ENCODE assay signal across 1 cellular context in the genomic region with DNA sequence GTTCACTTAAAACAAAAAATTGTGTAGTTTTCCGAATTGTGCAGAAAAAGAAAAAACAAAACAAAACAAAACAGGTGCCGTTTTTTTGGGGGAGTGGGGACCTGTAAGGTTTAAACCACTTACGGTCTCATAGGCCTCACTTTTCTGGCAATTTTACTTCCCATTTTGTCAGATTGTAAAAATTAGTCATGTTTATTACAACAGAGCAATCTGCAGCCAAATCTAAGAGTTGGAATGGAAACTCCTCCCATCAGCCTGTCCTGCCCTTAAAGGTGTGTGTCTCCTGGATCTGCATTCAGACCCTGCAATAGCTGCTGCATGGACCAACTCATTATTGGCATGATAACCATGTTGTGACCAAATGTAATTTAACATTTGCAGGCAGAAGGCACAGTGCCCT.
TF ChIP-seq lines count a peak whose summit lies in the region.

No MANE protein-coding gene starts in this region.

TF ChIP-seq in HepG2, 621 proteins besides CTCF, POLR2A, EP300 and RAD21 (continued from another document):
- TF ChIP-seq, protein P1, sequence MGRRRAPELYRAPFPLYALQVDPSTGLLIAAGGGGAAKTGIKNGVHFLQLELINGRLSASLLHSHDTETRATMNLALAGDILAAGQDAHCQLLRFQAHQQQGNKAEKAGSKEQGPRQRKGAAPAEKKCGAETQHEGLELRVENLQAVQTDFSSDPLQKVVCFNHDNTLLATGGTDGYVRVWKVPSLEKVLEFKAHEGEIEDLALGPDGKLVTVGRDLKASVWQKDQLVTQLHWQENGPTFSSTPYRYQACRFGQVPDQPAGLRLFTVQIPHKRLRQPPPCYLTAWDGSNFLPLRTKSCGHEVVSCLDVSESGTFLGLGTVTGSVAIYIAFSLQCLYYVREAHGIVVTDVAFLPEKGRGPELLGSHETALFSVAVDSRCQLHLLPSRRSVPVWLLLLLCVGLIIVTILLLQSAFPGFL (CRISPR knock-in tag; IDR thresholded peaks at IDR 0.05) = no peak
- TF ChIP-seq HOXA9 (CRISPR knock-in tag; IDR thresholded peaks at IDR 0.05; ENCODE audit: borderline replicate concordance) (no peak), KMT2B (CRISPR knock-in tag; IDR thresholded peaks at IDR 0.05) (no peak), CCDC6 (CRISPR knock-in tag; IDR thresholded peaks at IDR 0.05) (no peak), ZNF572 (CRISPR knock-in tag; IDR thresholded peaks at IDR 0.05) (no peak), SIN3A (IDR thresholded peaks at IDR 0.05; ENCODE audit: borderline replicate concordance, low read depth, low read length) (no peak), HNRNPUL1 (IDR thresholded peaks at IDR 0.05; ENCODE audit: low read depth, low read length) (no peak), ZNF510 (CRISPR knock-in tag; IDR thresholded peaks at IDR 0.05; ENCODE audit: low read depth) (no peak)
- TF ChIP-seq, protein P2, sequence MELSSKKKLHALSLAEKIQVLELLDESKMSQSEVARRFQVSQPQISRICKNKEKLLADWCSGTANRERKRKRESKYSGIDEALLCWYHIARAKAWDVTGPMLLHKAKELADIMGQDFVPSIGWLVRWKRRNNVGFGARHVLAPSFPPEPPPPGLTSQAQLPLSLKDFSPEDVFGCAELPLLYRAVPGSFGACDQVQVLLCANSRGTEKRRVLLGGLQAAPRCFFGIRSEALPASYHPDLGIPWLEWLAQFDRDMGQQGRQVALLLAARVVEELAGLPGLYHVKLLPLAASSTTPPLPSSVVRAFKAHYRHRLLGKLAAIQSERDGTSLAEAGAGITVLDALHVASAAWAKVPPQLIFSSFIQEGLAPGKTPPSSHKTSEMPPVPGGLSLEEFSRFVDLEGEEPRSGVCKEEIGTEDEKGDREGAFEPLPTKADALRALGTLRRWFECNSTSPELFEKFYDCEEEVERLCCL (CRISPR knock-in tag; IDR thresholded peaks at IDR 0.05; ENCODE audit: borderline replicate concordance) = no peak
- TF ChIP-seq, protein P3, sequence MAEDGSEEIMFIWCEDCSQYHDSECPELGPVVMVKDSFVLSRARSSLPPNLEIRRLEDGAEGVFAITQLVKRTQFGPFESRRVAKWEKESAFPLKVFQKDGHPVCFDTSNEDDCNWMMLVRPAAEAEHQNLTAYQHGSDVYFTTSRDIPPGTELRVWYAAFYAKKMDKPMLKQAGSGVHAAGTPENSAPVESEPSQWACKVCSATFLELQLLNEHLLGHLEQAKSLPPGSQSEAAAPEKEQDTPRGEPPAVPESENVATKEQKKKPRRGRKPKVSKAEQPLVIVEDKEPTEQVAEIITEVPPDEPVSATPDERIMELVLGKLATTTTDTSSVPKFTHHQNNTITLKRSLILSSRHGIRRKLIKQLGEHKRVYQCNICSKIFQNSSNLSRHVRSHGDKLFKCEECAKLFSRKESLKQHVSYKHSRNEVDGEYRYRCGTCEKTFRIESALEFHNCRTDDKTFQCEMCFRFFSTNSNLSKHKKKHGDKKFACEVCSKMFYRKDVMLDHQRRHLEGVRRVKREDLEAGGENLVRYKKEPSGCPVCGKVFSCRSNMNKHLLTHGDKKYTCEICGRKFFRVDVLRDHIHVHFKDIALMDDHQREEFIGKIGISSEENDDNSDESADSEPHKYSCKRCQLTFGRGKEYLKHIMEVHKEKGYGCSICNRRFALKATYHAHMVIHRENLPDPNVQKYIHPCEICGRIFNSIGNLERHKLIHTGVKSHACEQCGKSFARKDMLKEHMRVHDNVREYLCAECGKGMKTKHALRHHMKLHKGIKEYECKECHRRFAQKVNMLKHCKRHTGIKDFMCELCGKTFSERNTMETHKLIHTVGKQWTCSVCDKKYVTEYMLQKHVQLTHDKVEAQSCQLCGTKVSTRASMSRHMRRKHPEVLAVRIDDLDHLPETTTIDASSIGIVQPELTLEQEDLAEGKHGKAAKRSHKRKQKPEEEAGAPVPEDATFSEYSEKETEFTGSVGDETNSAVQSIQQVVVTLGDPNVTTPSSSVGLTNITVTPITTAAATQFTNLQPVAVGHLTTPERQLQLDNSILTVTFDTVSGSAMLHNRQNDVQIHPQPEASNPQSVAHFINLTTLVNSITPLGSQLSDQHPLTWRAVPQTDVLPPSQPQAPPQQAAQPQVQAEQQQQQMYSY (CRISPR knock-in tag; IDR thresholded peaks at IDR 0.05) = no peak
TF ChIP-seq in HepG2: peak in this region for 0.
